Comparison of ENCODE assay signal across 8 cellular contexts in genomic region chr15:74725241-74725774, GRCh38. TPM values are rescaled to one million over a fixed set of nuclear protein-coding genes. Genes with fewer than 3 reads are reported as not detected.
A peak's percentile ranks its signal among the peaks of the same experiment; 100 is the strongest.
DNase-seq lines count a peak whose midpoint lies in the region; ATAC-seq and TF ChIP-seq lines count a peak whose summit lies in the region.

Gene CYP1A1, minus strand, starts transcription at chr15:74725528. Its CDS starts 2,431 bp downstream, at chr15:74723097.

- H3K4me3 ChIP-seq in CD4-positive, alpha-beta memory T cell (ENCODE audit: low read length in 2 of 2) = peak within 1 kb of the TSS; percentile 17 to 65
- H3K4me3 ChIP-seq in fibroblast of lung (replicated peaks in 1 of 4; ENCODE audit: control extremely low read depth in 1 of 4, insufficient read depth in 1 of 4, low read depth in 3 of 4, low read length in 4 of 4) = peak within 1 kb of the TSS; percentile 35 to 53 (median 48)
- peak within 1 kb of the TSS; percentile 49 to 77 for H3K4me3 ChIP-seq in neuronal stem cell (ENCODE audit: low read length in 2 of 2)

- peak within 1 kb of the TSS in 3 of 7 donors; percentile 25 to 76 (median 38) for H3K27ac Mint-ChIP-seq in CD4-positive, alpha-beta memory T cell

- no peaks in the 10 kb centered on the region for H3K36me3 ChIP-seq in CD4-positive, alpha-beta memory T cell (ENCODE audit: insufficient read depth, low read length)
- H3K36me3 ChIP-seq in fibroblast of lung (ENCODE audit: control insufficient read depth, insufficient read depth, low read length) (no peaks in the 10 kb centered on the region), neuronal stem cell (replicated peaks in 1 of 2; ENCODE audit: control insufficient read depth in 2 of 2, insufficient read depth in 2 of 2, low read length in 2 of 2) (no peaks in the 10 kb centered on the region)

- no peaks in the 10 kb centered on the region for H4K20me1 ChIP-seq in fibroblast of lung (ENCODE audit: control insufficient read depth, extremely low read depth, insufficient read depth, low read length)

- peak within 1 kb of the TSS; percentile 82 for H3K4me2 ChIP-seq in fibroblast of lung (ENCODE audit: extremely low read depth, insufficient read depth, low read length)
- peak within 1 kb of the TSS; percentile 92 for H3K4me2 ChIP-seq in neuronal stem cell (ENCODE audit: insufficient read depth, low read length, poor library complexity, severe bottlenecking)

- H3K4me1 Mint-ChIP-seq in CD4-positive, alpha-beta memory T cell = peaks cover 6 to 13% (median 7%) of the 10 kb centered on the region in 4 donors

- CTCF ChIA-PET in CD4-positive, alpha-beta memory T cell (lab: Charles Lee; ENCODE audit: partially characterized antibody) = interaction anchor here (0.9 to 1.2 kb wide), 3 partner anchors 44 to 69 kb away, joined by 3 read pairs; no protein-coding TSS in a partner anchor

- peak within 1 kb of the TSS; percentile 84 for H2BK15ac ChIP-seq in neuronal stem cell (ENCODE audit: low read length)

- no peaks in the 10 kb centered on the region for H3K79me1 ChIP-seq in neuronal stem cell (ENCODE audit: low read depth, low read length)

- peak within 1 kb of the TSS; percentile 63 to 83 (median 77) for H3K4me3 Mint-ChIP-seq in CD4-positive, alpha-beta memory T cell

- peaks cover 0 to 1% of the 10 kb centered on the region in 2 donors for H3K36me3 Mint-ChIP-seq in CD4-positive, alpha-beta memory T cell

- no peak within 1 kb of the TSS for H2BK120ac ChIP-seq in neuronal stem cell (ENCODE audit: low read depth, low read length)

- ATAC-seq in HG03469 (IDR thresholded peaks at IDR 0.05; ENCODE audit: unreplicated experiment) = no peak
- no peak for ATAC-seq in HG03460 (IDR thresholded peaks at IDR 0.05; ENCODE audit: unreplicated experiment)

- no peak within 1 kb of the TSS for H2AK5ac ChIP-seq in neuronal stem cell (ENCODE audit: low read depth, low read length)

- H4K91ac ChIP-seq in neuronal stem cell (ENCODE audit: low read depth, low read length, poor library complexity) = no peak within 1 kb of the TSS

- no peak within 1 kb of the TSS for H3K4ac ChIP-seq in neuronal stem cell (ENCODE audit: low read length)

- no peak within 1 kb of the TSS for H3K14ac ChIP-seq in neuronal stem cell (ENCODE audit: low read length)

- H3K9me3 Mint-ChIP-seq in CD4-positive, alpha-beta memory T cell = no peaks in the 10 kb centered on the region

- H3K18ac ChIP-seq in neuronal stem cell (ENCODE audit: low read length) = peak within 1 kb of the TSS; percentile 86

- H3K27me3 Mint-ChIP-seq in CD4-positive, alpha-beta memory T cell = peaks cover 2 to 4% of the 10 kb centered on the region in 2 donors

- WGBS in neuronal stem cell (ENCODE audit: extremely low coverage in 2 of 2, insufficient read length in 2 of 2, insufficient replicate concordance in 1 of 2), 2 donors = no CpG with 5 or more reads among the region's 10 CpGs

- no peak within 1 kb of the TSS for H3K23ac ChIP-seq in neuronal stem cell (ENCODE audit: low read depth, low read length, poor library complexity)

- H3K4me1 ChIP-seq in CD4-positive, alpha-beta memory T cell (ENCODE audit: insufficient read depth, low read length) = peaks cover 8% of the 10 kb centered on the region
- H3K4me1 ChIP-seq in fibroblast of lung (ENCODE audit: control insufficient read depth, extremely low read depth, insufficient read depth, low read length) = no peaks in the 10 kb centered on the region
- peaks cover 2 to 11% of the 10 kb centered on the region in 2 donors for H3K4me1 ChIP-seq in neuronal stem cell (ENCODE audit: control insufficient read depth in 2 of 2, insufficient read depth in 1 of 2, low read depth in 1 of 2, low read length in 2 of 2)

- H2BK5ac ChIP-seq in neuronal stem cell (ENCODE audit: low read length) = no peak within 1 kb of the TSS

- H3K27ac ChIP-seq in CD4-positive, alpha-beta memory T cell (ENCODE audit: low read depth, low read length) = no peak within 1 kb of the TSS
- no peak within 1 kb of the TSS for H3K27ac ChIP-seq in fibroblast of lung (ENCODE audit: insufficient read depth, low read length)
- peak within 1 kb of the TSS; percentile 56 for H3K27ac ChIP-seq in neuronal stem cell (replicated peaks; ENCODE audit: low read length)

- H3K79me2 ChIP-seq in fibroblast of lung (ENCODE audit: control insufficient read depth, insufficient read depth, low read length) = no peaks in the 10 kb centered on the region

- H3K9me3 ChIP-seq in CD4-positive, alpha-beta memory T cell (ENCODE audit: control insufficient read depth in 1 of 2, low read length in 2 of 2) = no peaks in the 10 kb centered on the region
- H3K9me3 ChIP-seq in fibroblast of lung (ENCODE audit: control insufficient read depth, insufficient read depth, low read depth, low read length) (no peaks in the 10 kb centered on the region), neuronal stem cell (replicated peaks in 1 of 2; ENCODE audit: control insufficient read depth in 2 of 2, insufficient read depth in 1 of 2, low read depth in 1 of 2, low read length in 2 of 2) (peaks cover 8 to 9% of the 10 kb centered on the region in 2 donors)

- intact Hi-C loops in CD4-positive, alpha-beta memory T cell (cut with micrococcal nuclease) = no loop called here

- no peak within 1 kb of the TSS for H4K8ac ChIP-seq in neuronal stem cell (ENCODE audit: low read depth, low read length)

- in situ Hi-C loops in KBM-7 (cut with MboI; ENCODE audit: low pct_unique_long_range_greater_than_20kb, low sequenced_read_pairs) = no loop called here

- no peak for TF ChIP-seq CTCF in fibroblast of lung (conservative IDR thresholded peaks at IDR 0.05 in 1 of 2, IDR thresholded peaks at IDR 0.05 in 1 of 2; ENCODE audit: low read depth in 1 of 2, low read length in 2 of 2)

- POLR2A ChIA-PET in CD4-positive, alpha-beta memory T cell (lab: Charles Lee; ENCODE audit: partially characterized antibody) = interaction anchor here (0.7 to 1.9 kb wide), 8 partner anchors 8 to 213 kb away, joined by 3 to 6 read pairs (median 3); partner anchors contain the start of genes CLK3 and COX5A

- no peaks in the 10 kb centered on the region for H3K27me3 ChIP-seq in CD4-positive, alpha-beta memory T cell (ENCODE audit: insufficient read depth, low read length)
- H3K27me3 ChIP-seq in fibroblast of lung (ENCODE audit: control insufficient read depth, insufficient read depth, low read length) = peaks cover 46% of the 10 kb centered on the region
- H3K27me3 ChIP-seq in neuronal stem cell (ENCODE audit: control insufficient read depth in 3 of 3, insufficient read depth in 3 of 3, low read depth in 1 of 3, low read length in 3 of 3) = peaks cover 0 to 12% (median 8%) of the 10 kb centered on the region in 3 experiments

- peak in 3 of 5 donors; percentile 10 to 24 (median 19) for DNase-seq in CD4-positive, alpha-beta memory T cell
- peak; percentile 35 for DNase-seq in KBM-7
- peak; percentile 59 for DNase-seq in activated CD8-positive, alpha-beta memory T cell treated with anti-CD3 and anti-CD28 coated beads, Interleukin-2, amount 50 U/mL, for 48 hours
- peak in 1 of 2 donors; percentile 4 for DNase-seq in fibroblast of lung (ENCODE audit: low read depth in 2 of 2)
- DNase-seq in neuronal stem cell (ENCODE audit: low spot score) = no peak
- no peak for DNase-seq in cortex of kidney (lab: John Stamatoyannopoulos, UW)

- H2AFZ ChIP-seq in fibroblast of lung (ENCODE audit: low read length) = peak within 1 kb of the TSS; percentile 3
- peak within 1 kb of the TSS; percentile 93 for H2AFZ ChIP-seq in neuronal stem cell (ENCODE audit: low read length)

- H3K9ac ChIP-seq in fibroblast of lung (ENCODE audit: insufficient read depth, low read length) (peak within 1 kb of the TSS; percentile 20), neuronal stem cell (ENCODE audit: low read depth, low read length, poor library complexity) (peak within 1 kb of the TSS; percentile 67)

- no peak within 1 kb of the TSS for H2BK12ac ChIP-seq in neuronal stem cell (ENCODE audit: low read length)

RNA-seq across cellular contexts. Expression of gene CYP1A1, which starts in this region (rescaled TPM):
- total RNA-seq in CD4-positive, alpha-beta memory T cell = under 1 TPM; 0.11 to 0.26 TPM
- polyA plus RNA-seq in CD4-positive, alpha-beta memory T cell = not detected
- under 0.01 TPM in 1 of 2 replicates, not detected in the other for total RNA-seq in fibroblast of lung
- polyA plus RNA-seq in fibroblast of lung = 0.02 TPM in 1 of 2 replicates, not detected in the other
- polyA plus RNA-seq in fibroblast of lung (2012) = 0.06 TPM in 1 of 2 replicates, not detected in the other
- polyA minus RNA-seq in fibroblast of lung (ENCODE audit: low replicate concordance) = not detected in 2 replicates
- 0.56 TPM for polyA plus RNA-seq in neuronal stem cell (2013, experiment 1 of 2)
- polyA plus RNA-seq in neuronal stem cell (2013, experiment 2 of 2) = 0.33 TPM

Comparison
In these comparisons a context has a peak if more than half of its experiments do, and no peak if none do; other contexts are left out.
1. Peak in DNase-seq and H3K4me3 ChIP-seq in CD4-positive, alpha-beta memory T cell; RNA of the gene not detected or under 1 TPM.
2. DNase-seq: peak in KBM-7 (single experiment) and activated CD8-positive, alpha-beta memory T cell treated with anti-CD3 and anti-CD28 coated beads, Interleukin-2, amount 50 U/mL, for 48 hours (single experiment); none in neuronal stem cell (single experiment) and cortex of kidney (single experiment).
3. Peak in every context shown above with its lines, with median percentiles within 50 percentile points of each other: H3K4me3 ChIP-seq.